23 cellular contexts compared by ENCODE assay signal in the genomic region with DNA sequence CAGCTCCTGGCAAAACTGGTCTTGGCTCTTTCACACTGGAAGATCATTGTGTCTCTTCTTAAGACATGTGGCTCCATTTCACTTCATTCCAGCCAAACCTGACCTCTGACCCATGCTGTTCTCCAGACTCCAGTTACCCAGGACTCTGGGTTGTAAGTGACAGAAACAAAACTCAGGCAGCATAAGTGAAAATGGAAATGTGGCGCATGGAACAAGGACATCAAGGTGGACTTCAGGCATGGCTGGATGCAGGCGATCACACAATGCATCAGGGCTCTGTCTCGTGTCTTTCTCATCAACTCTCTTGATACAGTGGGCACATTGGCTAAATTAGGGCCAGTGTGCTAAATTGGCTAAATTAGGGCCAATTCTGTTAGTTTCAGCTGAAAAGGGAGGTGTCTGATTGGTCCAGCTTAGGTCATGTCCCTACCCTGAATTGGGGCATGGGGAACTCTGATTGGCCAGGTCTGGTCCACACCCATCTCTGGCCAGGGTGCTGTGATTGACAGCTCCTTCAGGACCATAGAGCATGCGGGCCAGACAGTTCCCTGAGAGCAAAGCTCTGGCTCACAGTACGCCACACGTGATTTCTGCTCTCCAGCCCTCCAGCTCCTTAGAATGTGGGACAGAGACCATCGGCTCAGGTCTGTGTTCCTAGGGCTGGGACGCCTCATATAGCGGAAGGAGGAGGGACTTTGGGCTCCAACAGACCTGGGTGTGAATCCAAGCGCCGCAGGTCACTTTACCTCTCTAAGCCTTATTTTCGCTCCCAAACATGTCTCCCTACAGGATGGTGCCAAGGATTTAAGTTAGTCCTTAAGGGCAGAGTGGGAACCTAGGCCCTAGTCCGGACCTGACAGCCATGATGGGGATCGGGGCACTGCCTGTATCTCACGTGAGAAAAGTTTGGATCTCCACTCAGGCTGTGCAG. TPM values are rescaled to one million over a fixed set of nuclear protein-coding genes. Genes with fewer than 3 reads are reported as not detected.
DNase-seq lines count a peak whose midpoint lies in the region; ATAC-seq and TF ChIP-seq lines count a peak whose summit lies in the region.
"Had no signal": no experiment of that assay in that cellular context is flagged by ENCODE, and none has a peak within 500 bp of the region (broad histone marks: within the 10 kb centered on the region; RNA-seq: fewer than 3 reads in every experiment).

No MANE protein-coding gene starts in this region.

- H3K36me3 ChIP-seq in GM23338 (ENCODE audit: insufficient read depth) (no peaks in the 10 kb centered on the region), endodermal cell (ENCODE audit: control insufficient read depth, insufficient read depth, low read length) (no peaks in the 10 kb centered on the region)
- H3K36me3 ChIP-seq: gastroesophageal sphincter, left lung, neutrophil, thoracic aorta had no signal

- H3K9me2 ChIP-seq in GM23338 (ENCODE audit: insufficient read depth), result no peaks in the 10 kb centered on the region

- no peak for TF ChIP-seq CTCF in GM23338 (conservative IDR thresholded peaks at IDR 0.05; ENCODE audit: low read depth in 2 of 2)
- no peak for TF ChIP-seq CTCF in endodermal cell (conservative IDR thresholded peaks at IDR 0.05)

- peaks cover 3% of the 10 kb centered on the region; the same call in 1 of the 2 replicates for H3K4me1 ChIP-seq in GM23338 (ENCODE audit: insufficient read depth)
- no peaks in the 10 kb centered on the region for H3K4me1 ChIP-seq in endodermal cell (ENCODE audit: control insufficient read depth, insufficient read depth, low read length)
- H3K4me1 ChIP-seq: gastroesophageal sphincter had no signal

- H3K4me3 Mint-ChIP-seq in GM23338 (no peak overlapping the region), endodermal cell (no peak overlapping the region)
- H3K4me3 Mint-ChIP-seq: activated T-helper 17 cell treated with anti-CD3 and anti-CD28 coated beads, Interleukin-2, amount 50 U/mL, for 72 hours had no signal

- no peak overlapping the region for H3K9ac ChIP-seq in endodermal cell (ENCODE audit: extremely low read depth, low read length, poor library complexity, severe bottlenecking)

- no peaks in the 10 kb centered on the region for H3K27me3 ChIP-seq in GM23338 (ENCODE audit: insufficient read depth)
- no peaks in the 10 kb centered on the region for H3K27me3 ChIP-seq in endodermal cell (ENCODE audit: control insufficient read depth, insufficient read depth, low read length, poor library complexity, severe bottlenecking)
- H3K27me3 ChIP-seq: dorsolateral prefrontal cortex, gastroesophageal sphincter, left lung had no signal

- no peak overlapping the region for H3K27ac ChIP-seq in GM23338 (ENCODE audit: low read depth)
- H3K27ac ChIP-seq in endodermal cell (ENCODE audit: low read depth, low read length), result no peak overlapping the region
- H3K27ac ChIP-seq: dorsolateral prefrontal cortex, gastroesophageal sphincter, left lung, neutrophil, thoracic aorta had no signal

- H3K4me2 ChIP-seq in GM23338, result no peak overlapping the region

- H3K27me3 Mint-ChIP-seq in GM23338 (ENCODE audit: insufficient read depth, low read depth, poor library complexity), result peaks cover 6% of the 10 kb centered on the region
- peaks cover 2% of the 10 kb centered on the region for H3K27me3 Mint-ChIP-seq in endodermal cell (ENCODE audit: insufficient read depth)
- H3K27me3 Mint-ChIP-seq: activated T-helper 17 cell treated with anti-CD3 and anti-CD28 coated beads, Interleukin-2, amount 50 U/mL, for 72 hours had no signal

- 95 to 97% methylated on average over 14 to 15 of the region's 15 CpGs for WGBS in endodermal cell (ENCODE audit: insufficient coverage in 1 of 2, insufficient read length in 1 of 2), 2 experiments

- no peaks in the 10 kb centered on the region for H4K20me1 ChIP-seq in GM23338 (replicated peaks; ENCODE audit: insufficient read depth)

- H3K4me3 ChIP-seq in GM23338, result no peak overlapping the region
- no peak overlapping the region for H3K4me3 ChIP-seq in endodermal cell (ENCODE audit: low read length)
- H3K4me3 ChIP-seq: dorsolateral prefrontal cortex, gastroesophageal sphincter, left lung, mucosa of descending colon, thoracic aorta had no signal

- H2AFZ ChIP-seq in GM23338, result peak overlapping the region; percentile 59; the same call in 1 of the 2 replicates

- no peaks in the 10 kb centered on the region for H3K36me3 Mint-ChIP-seq in GM23338 (ENCODE audit: low read depth)
- H3K36me3 Mint-ChIP-seq in endodermal cell (ENCODE audit: low read depth), result no peaks in the 10 kb centered on the region

- peaks cover 3% of the 10 kb centered on the region; the same call in 1 of the 3 replicates for H3K4me1 Mint-ChIP-seq in GM23338
- no peaks in the 10 kb centered on the region for H3K4me1 Mint-ChIP-seq in endodermal cell

- H3K9me3 ChIP-seq in endodermal cell (ENCODE audit: control insufficient read depth, low read length), result no peaks in the 10 kb centered on the region
- H3K9me3 ChIP-seq: gastroesophageal sphincter, left lung, mucosa of descending colon, neutrophil, thoracic aorta had no signal

- H3K79me2 ChIP-seq in GM23338 (replicated peaks; ENCODE audit: insufficient read depth), result no peaks in the 10 kb centered on the region

- H3K9me3 Mint-ChIP-seq in GM23338 (no peaks in the 10 kb centered on the region), endodermal cell (no peaks in the 10 kb centered on the region)
- H3K9me3 Mint-ChIP-seq: activated T-helper 17 cell treated with anti-CD3 and anti-CD28 coated beads, Interleukin-2, amount 50 U/mL, for 72 hours had no signal

- H3K27ac Mint-ChIP-seq in GM23338, result no peak overlapping the region
- H3K27ac Mint-ChIP-seq in endodermal cell, result no peak overlapping the region

- H3F3A ChIP-seq in GM23338 (replicated peaks; ENCODE audit: low read depth), result no peaks in the 10 kb centered on the region

- DNase-seq in GM23338 (ENCODE audit: low spot score) (peak; percentile 47), NAMALWA (ENCODE audit: low spot score) (peak; percentile 51), endodermal cell (peak; percentile 69), germinal center (ENCODE audit: low spot score) (no peak)
- DNase-seq: AML-193; caudate nucleus; dorsolateral prefrontal cortex; HCEC 1CT; KBM-7; left lung; mucosa of descending colon; NCI-H2029; NCI-H446 treated with DMSO at 0.1 percent for 48 hours; stimulated activated CD4-positive, alpha-beta T cell treated with anti-CD3 and anti-CD28 coated beads, Interleukin-12 subunit alpha, Interleukin-12 subunit beta, amount 100 ng/mL, for 4 hours had no signal

- ATAC-seq in GM23338 (peak; percentile 70), GM21619 (IDR thresholded peaks at IDR 0.05; ENCODE audit: unreplicated experiment) (no peak)
- ATAC-seq: activated T-helper 17 cell treated with anti-CD3 and anti-CD28 coated beads, Interleukin-2, amount 50 U/mL, for 72 hours; gastroesophageal sphincter; left lung; mucosa of descending colon had no signal

TF ChIP-seq in GM23338, 12 proteins besides CTCF, POLR2A, EP300 and RAD21 (continues in another document):
- TF ChIP-seq EZH2phosphoT487 (IDR thresholded peaks at IDR 0.05; ENCODE audit: unreplicated experiment), result no peak
- TF ChIP-seq JUNB (IDR thresholded peaks at IDR 0.05; ENCODE audit: unreplicated experiment), result no peak
- TF ChIP-seq NANOG (IDR thresholded peaks at IDR 0.05; ENCODE audit: borderline replicate concordance), result no peak
- TF ChIP-seq STAT1 (IDR thresholded peaks at IDR 0.05; ENCODE audit: unreplicated experiment), result no peak
- no peak for TF ChIP-seq ZNF331 (CRISPR knock-in tag; IDR thresholded peaks at IDR 0.05; ENCODE audit: low read depth)

RNA-seq across cellular contexts. Expression of gene SOCS1, which starts 17.5 kb away (rescaled TPM):
- total RNA-seq in GM23338 (2014; rRNA removed; shearing (Covaris generic)), result 79.2 and 84.7 TPM in 2 replicates
- polyA plus RNA-seq in GM23338 (2016; fragmentation: Nextera tagmentation; extraction: Ambion mirVana), result 104 and 108 TPM in 2 replicates
- total RNA-seq in endodermal cell, result 1 to 10 TPM; 5.6 to 7.2 TPM
- polyA plus RNA-seq in endodermal cell (2013, experiment 1 of 2), result 4.8 TPM
- 4.1 TPM for polyA plus RNA-seq in endodermal cell (2013, experiment 2 of 2)

RNA-seq across cellular contexts. Expression of gene TNP2, which starts 30.6 kb away (rescaled TPM):
- not detected in 2 replicates for total RNA-seq in GM23338 (2014; rRNA removed; shearing (Covaris generic))
- polyA plus RNA-seq in GM23338 (2016; fragmentation: Nextera tagmentation; extraction: Ambion mirVana), result not detected in 2 replicates
- total RNA-seq in endodermal cell, result not detected
- polyA plus RNA-seq in endodermal cell (2013, experiment 1 of 2), result not detected
- polyA plus RNA-seq in endodermal cell (2013, experiment 2 of 2), result not detected
- total RNA-seq: activated CD8-positive, alpha-beta memory T cell treated with anti-CD3 and anti-CD28 coated beads for 36 hours; activated T-helper 17 cell treated with anti-CD3 and anti-CD28 coated beads, Interleukin-2, amount 50 U/mL, for 72 hours; dorsolateral prefrontal cortex; gastroesophageal sphincter; left lung; mucosa of descending colon; renal cortical epithelial cell; RPMI7951; thoracic aorta had no signal
- polyA plus RNA-seq: esophagus had no signal

RNA-seq across cellular contexts. Expression of gene PRM3, which starts 34.9 kb away (rescaled TPM):
- total RNA-seq in GM23338 (2014; rRNA removed; shearing (Covaris generic)), result not detected in 2 replicates
- polyA plus RNA-seq in GM23338 (2016; fragmentation: Nextera tagmentation; extraction: Ambion mirVana), result not detected in 2 replicates
- total RNA-seq in endodermal cell, result not detected
- not detected for polyA plus RNA-seq in endodermal cell (2013, experiment 1 of 2)
- polyA plus RNA-seq in endodermal cell (2013, experiment 2 of 2), result not detected
- total RNA-seq: activated CD8-positive, alpha-beta memory T cell treated with anti-CD3 and anti-CD28 coated beads for 36 hours; activated T-helper 17 cell treated with anti-CD3 and anti-CD28 coated beads, Interleukin-2, amount 50 U/mL, for 72 hours; dorsolateral prefrontal cortex; gastroesophageal sphincter; left lung; mucosa of descending colon; renal cortical epithelial cell; RPMI7951; thoracic aorta had no signal
- polyA plus RNA-seq: esophagus had no signal

RNA-seq across cellular contexts. Expression of gene PRM2, which starts 37.7 kb away (rescaled TPM):
- not detected in 2 replicates for total RNA-seq in GM23338 (2014; rRNA removed; shearing (Covaris generic))
- polyA plus RNA-seq in GM23338 (2016; fragmentation: Nextera tagmentation; extraction: Ambion mirVana), result not detected in 2 replicates
- total RNA-seq in endodermal cell, result not detected
- not detected for polyA plus RNA-seq in endodermal cell (2013, experiment 1 of 2)
- not detected for polyA plus RNA-seq in endodermal cell (2013, experiment 2 of 2)
- total RNA-seq: activated CD8-positive, alpha-beta memory T cell treated with anti-CD3 and anti-CD28 coated beads for 36 hours; activated T-helper 17 cell treated with anti-CD3 and anti-CD28 coated beads, Interleukin-2, amount 50 U/mL, for 72 hours; dorsolateral prefrontal cortex; gastroesophageal sphincter; left lung; mucosa of descending colon; renal cortical epithelial cell; RPMI7951; thoracic aorta had no signal
- polyA plus RNA-seq: esophagus had no signal

RNA-seq across cellular contexts. Expression of gene PRM1, which starts 42.6 kb away (rescaled TPM):
- total RNA-seq in GM23338 (2014; rRNA removed; shearing (Covaris generic)), result not detected in 2 replicates
- polyA plus RNA-seq in GM23338 (2016; fragmentation: Nextera tagmentation; extraction: Ambion mirVana), result 1.2 and 2.1 TPM in 2 replicates
- not detected for total RNA-seq in endodermal cell
- polyA plus RNA-seq in endodermal cell (2013, experiment 1 of 2), result not detected
- polyA plus RNA-seq in endodermal cell (2013, experiment 2 of 2), result not detected
- total RNA-seq: activated CD8-positive, alpha-beta memory T cell treated with anti-CD3 and anti-CD28 coated beads for 36 hours; activated T-helper 17 cell treated with anti-CD3 and anti-CD28 coated beads, Interleukin-2, amount 50 U/mL, for 72 hours; dorsolateral prefrontal cortex; gastroesophageal sphincter; left lung; mucosa of descending colon; renal cortical epithelial cell; RPMI7951; thoracic aorta had no signal
- polyA plus RNA-seq: esophagus had no signal
